8 cellular contexts compared by ENCODE assay signal in the genomic region with DNA sequence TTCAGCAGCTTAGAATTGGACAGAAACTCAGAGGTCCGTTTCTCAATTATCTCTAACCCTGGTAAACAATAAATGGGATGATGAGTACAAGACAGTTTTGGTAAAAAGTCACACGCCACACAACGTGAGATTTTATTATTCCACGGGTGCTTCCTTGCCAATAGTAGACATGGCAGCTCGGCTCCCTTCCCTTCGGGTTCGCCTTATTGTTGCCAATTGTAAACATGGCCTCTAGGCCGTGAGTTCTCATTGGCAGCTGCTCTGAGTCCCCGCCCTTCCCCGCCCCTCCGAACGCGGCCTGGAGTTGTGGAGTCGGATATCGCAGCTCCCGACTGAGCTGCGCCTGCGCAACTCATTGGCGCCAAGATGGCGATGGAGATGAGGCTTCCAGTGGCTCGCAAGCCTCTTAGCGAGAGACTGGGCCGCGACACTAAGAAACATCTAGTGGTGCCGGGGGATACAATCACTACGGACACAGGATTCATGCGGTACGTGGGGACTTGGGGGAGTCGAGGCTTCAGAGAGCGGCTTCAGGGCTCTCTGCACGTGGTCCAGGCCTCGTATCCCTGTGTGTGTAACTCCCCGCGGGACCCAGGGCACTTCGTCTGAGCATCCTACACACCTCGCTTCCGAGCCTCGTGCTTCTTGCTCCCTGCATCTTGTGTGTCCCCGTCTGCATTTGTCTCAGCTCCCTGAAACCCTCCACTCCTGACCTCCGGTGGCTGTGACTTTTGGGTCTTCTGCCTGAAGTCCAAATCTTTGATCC. TPM values are rescaled to one million over a fixed set of nuclear protein-coding genes. Genes with fewer than 3 reads are reported as not detected.
DNase-seq lines count a peak whose midpoint lies in the region; ATAC-seq lines count a peak whose summit lies in the region.

Gene EXOSC2 (plus strand): TSS at position 355 of the 766 bp plus-strand sequence. CDS start 12 bp downstream, at position 367.

- peak; percentile 82 for ATAC-seq in GM21360 (IDR thresholded peaks at IDR 0.05; ENCODE audit: unreplicated experiment)

- DNase-seq in COLO829 (ENCODE audit: low spot score) (peak; percentile 99), HT1080 (ENCODE audit: low read depth) (peak; percentile 96), NOMO-1 (lab: John Stamatoyannopoulos, UW; ENCODE audit: unreplicated experiment in 2 of 2) (peak; percentile 94 to 95), medulla oblongata (ENCODE audit: extremely low spot score) (peak; percentile 99)
- peak; percentile 96 for DNase-seq in effector CD8-positive, alpha-beta T cell (lab: John Stamatoyannopoulos, UW)
- DNase-seq in stimulated activated CD4-positive, alpha-beta T cell treated with anti-CD3 and anti-CD28 coated beads, TNF-alpha, amount 100 ng/mL, for 48 hours (ENCODE audit: low read depth in 3 of 3): peak; percentile 94 to 97 (median 95)

- POLR2A ChIA-PET in activated CD8-positive, alpha-beta memory T cell treated with anti-CD3 and anti-CD28 coated beads for 36 hours (lab: Charles Lee): interaction anchor here (0.5 to 2.0 kb wide), 5 partner anchors 11 to 1717 kb away, joined by 3 to 7 read pairs (median 4); partner anchors contain the start of gene CFAP77

- CTCF ChIA-PET in activated CD8-positive, alpha-beta memory T cell treated with anti-CD3 and anti-CD28 coated beads for 36 hours (lab: Charles Lee): interaction anchor here (0.6 to 3.0 kb wide), 5 partner anchors 10 to 1313 kb away, joined by 3 to 30 read pairs (median 4); no protein-coding TSS in a partner anchor

RNA-seq across cellular contexts. Expression of gene EXOSC2, which starts in this region (rescaled TPM):
- total RNA-seq in HT1080 (2014; rRNA removed; shearing (Covaris generic)): 65.0 and 69.6 TPM in 2 replicates
- 50.5 and 53.3 TPM in 2 replicates for polyA plus RNA-seq in HT1080 (2015; cell fraction: cytosol; rRNA removed)
- 77.7 and 81.6 TPM in 2 replicates for polyA plus RNA-seq in HT1080 (2015; cell fraction: nucleus; rRNA removed)
- 10 to 100 TPM; 96.3 to 97.4 TPM for total RNA-seq in activated CD8-positive, alpha-beta memory T cell treated with anti-CD3 and anti-CD28 coated beads for 36 hours

Comparison
In these comparisons a context has a peak if more than half of its experiments do, and no peak if none do; other contexts are left out.
1. Peak in every context shown above with its lines: DNase-seq and ATAC-seq.